ENCODE assay signal across 27 cellular contexts in the genomic region with DNA sequence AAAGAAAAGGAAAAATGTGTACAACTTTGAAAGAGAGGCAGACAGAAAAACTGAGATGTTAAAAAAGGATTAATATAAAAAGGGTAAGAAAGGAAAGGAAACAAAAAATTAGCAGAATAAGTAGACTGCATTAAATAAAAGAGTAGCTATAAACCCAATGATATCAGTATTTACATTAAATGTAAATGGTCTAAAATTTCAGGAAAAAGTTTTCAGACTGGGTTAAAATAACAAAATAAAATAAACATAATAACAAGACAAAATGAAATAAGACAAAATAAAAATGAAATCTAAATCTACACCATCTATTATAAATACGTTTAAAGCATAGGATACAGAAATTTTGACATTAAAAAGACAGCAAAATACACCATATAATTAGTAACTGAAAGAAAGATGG.
"Had no signal": no experiment of that assay in that cellular context is flagged by ENCODE, and none has a peak within 500 bp of the region (broad histone marks: within the 10 kb centered on the region; RNA-seq: fewer than 3 reads in every experiment).

No MANE protein-coding gene starts in this region.

- H3K36me3 ChIP-seq: colonic mucosa, esophagus squamous epithelium, gastroesophageal sphincter, heart left ventricle, left lung, lower lobe of right lung had no signal

- H3K27ac ChIP-seq: colonic mucosa, epithelial cell of prostate, esophagus squamous epithelium, gastroesophageal sphincter, heart left ventricle, hepatocyte, left lung, lower lobe of right lung had no signal

- DNase-seq: colonic mucosa; cortex of kidney; effector CD8-positive, alpha-beta T cell; effector memory CD8-positive, alpha-beta T cell; endodermal cell; erythroblast; esophagus squamous epithelium; foreskin fibroblast; foreskin melanocyte; heart left ventricle; hypothalamus; immature natural killer cell; islet precursor cell; left cardiac atrium; left lung; left ventricle myocardium superior; lower lobe of right lung; mesenchymal stem cell; mucosa of descending colon; naive B cell; naive thymus-derived CD8-positive, alpha-beta T cell had no signal

- FAIRE-seq: endometrium had no signal

- H3K27ac Mint-ChIP-seq: dendritic cell treated with granulocyte-macrophage colony-stimulating factor and Interleukin-4, amounts not matched to agents 40 ng/mL and 50 ng/mL, for 4 days; effector memory CD8-positive, alpha-beta T cell; endodermal cell; immature natural killer cell; mesothelial cell of epicardium; naive B cell; naive thymus-derived CD8-positive, alpha-beta T cell had no signal

- H3K36me3 Mint-ChIP-seq: immature natural killer cell; mesothelial cell of epicardium; naive B cell; naive thymus-derived CD8-positive, alpha-beta T cell had no signal

- H3K9me3 Mint-ChIP-seq: effector memory CD8-positive, alpha-beta T cell had no signal

- H3K4me3 Mint-ChIP-seq: dendritic cell treated with granulocyte-macrophage colony-stimulating factor and Interleukin-4, amounts not matched to agents 40 ng/mL and 50 ng/mL, for 4 days; effector memory CD8-positive, alpha-beta T cell; endodermal cell; immature natural killer cell; mesothelial cell of epicardium; naive B cell; naive thymus-derived CD8-positive, alpha-beta T cell had no signal

- H3K79me2 ChIP-seq: hepatocyte had no signal

- H3K4me1 ChIP-seq: colonic mucosa, esophagus squamous epithelium, gastroesophageal sphincter, heart left ventricle, left lung, lower lobe of right lung had no signal

- H2AFZ ChIP-seq: hepatocyte had no signal

- H3K4me3 ChIP-seq: colonic mucosa, esophagus squamous epithelium, gastroesophageal sphincter, heart left ventricle, hepatocyte, left lung, lower lobe of right lung, mucosa of descending colon had no signal

- H3K4me2 ChIP-seq: hepatocyte had no signal

- H3K27me3 Mint-ChIP-seq: dendritic cell treated with granulocyte-macrophage colony-stimulating factor and Interleukin-4, amounts not matched to agents 40 ng/mL and 50 ng/mL, for 4 days; effector memory CD8-positive, alpha-beta T cell; naive B cell; naive thymus-derived CD8-positive, alpha-beta T cell had no signal

- H3K27me3 ChIP-seq: colonic mucosa, esophagus squamous epithelium, gastroesophageal sphincter, heart left ventricle, hepatocyte, left lung had no signal

- H3K9me3 ChIP-seq: colonic mucosa, esophagus squamous epithelium, lower lobe of right lung, mucosa of descending colon had no signal

- H3K4me1 Mint-ChIP-seq: endodermal cell; immature natural killer cell; mesothelial cell of epicardium; naive B cell; naive thymus-derived CD8-positive, alpha-beta T cell had no signal
